Comparison of ENCODE assay signal across 14 cellular contexts in the genomic region with DNA sequence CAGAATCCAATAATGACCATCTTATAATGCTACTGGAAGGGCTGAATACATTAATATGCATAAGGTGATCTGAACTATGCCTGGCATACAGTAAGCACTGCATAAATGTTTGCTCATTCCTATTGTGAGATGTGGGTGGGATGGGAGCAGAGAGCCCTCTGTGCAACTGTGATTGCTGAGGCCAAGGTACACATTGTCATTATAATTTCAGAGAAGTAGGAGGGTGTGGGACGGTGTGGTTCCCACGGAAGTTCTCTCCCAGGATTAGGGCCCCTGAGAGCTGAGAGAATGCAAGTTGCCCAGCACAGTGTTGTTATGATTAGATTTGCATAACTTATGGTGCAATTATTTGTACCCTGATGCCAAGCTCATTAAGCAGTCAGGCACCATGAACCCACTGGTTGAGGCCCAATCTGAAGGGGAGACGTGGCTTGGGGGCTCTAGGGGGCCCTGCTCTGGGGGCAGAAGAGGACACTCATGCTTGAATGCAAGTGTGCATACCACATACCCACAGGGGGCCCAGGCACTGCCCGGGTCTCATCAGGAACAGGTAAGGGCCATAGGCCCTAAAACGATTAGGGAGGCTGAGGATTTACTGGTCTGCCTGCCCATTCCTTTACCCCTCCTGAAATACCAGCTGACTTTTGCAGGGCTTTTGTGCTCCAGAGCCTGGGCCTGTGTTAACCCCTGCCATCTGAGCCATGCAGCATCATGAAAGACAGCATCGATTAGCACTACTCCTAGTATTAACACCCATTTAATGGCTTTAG.
DNase-seq lines count a peak whose midpoint lies in the region; ATAC-seq, FAIRE-seq and TF ChIP-seq lines count a peak whose summit lies in the region.
"Had no signal": no experiment of that assay in that cellular context is flagged by ENCODE, and none has a peak within 500 bp of the region (broad histone marks: within the 10 kb centered on the region; RNA-seq: fewer than 3 reads in every experiment).

No MANE protein-coding gene starts in this region.

- H3K27me3 ChIP-seq in H7 (ENCODE audit: control insufficient read depth, insufficient read depth, low read length) (no peaks in the 10 kb centered on the region), suprapubic skin (no peaks in the 10 kb centered on the region), ovary (no peaks in the 10 kb centered on the region)

- H3K9me3 ChIP-seq in suprapubic skin (no peaks in the 10 kb centered on the region), ovary (no peaks in the 10 kb centered on the region)

- DNase-seq in H7 (peak; percentile 70), NCI-H526 treated with DMSO at 0.1 percent for 48 hours (lab: John Stamatoyannopoulos, UW) (peak; percentile 23), left colon (no peak), urothelium cell line (ENCODE audit: low spot score) (no peak), suprapubic skin (ENCODE audit: low spot score in 2 of 2) (no peak), ovary (no peak)
- no peak for DNase-seq in stimulated activated naive CD8-positive, alpha-beta T cell treated with anti-CD3 and anti-CD28 coated beads, Interleukin-15, Interleukin-2, amounts not matched to agents 100 U/mL and 50 U/mL, for 24 hours
- DNase-seq: ACHN; CD4-positive, alpha-beta T cell; DMS79 treated with DMSO at 0.1 percent for 48 hours; GF-D8; GOT3; H9 had no signal

- H3K36me3 ChIP-seq in H7 (replicated peaks; ENCODE audit: control insufficient read depth, insufficient read depth, low read length), result no peaks in the 10 kb centered on the region
- H3K36me3 ChIP-seq in suprapubic skin, result no peaks in the 10 kb centered on the region
- H3K36me3 ChIP-seq in ovary, result no peaks in the 10 kb centered on the region

- peak; percentile 90 for ATAC-seq in left colon
- no peak for ATAC-seq in stimulated activated naive CD8-positive, alpha-beta T cell treated with anti-CD3 and anti-CD28 coated beads, Interleukin-15, Interleukin-2, amounts not matched to agents 100 U/mL and 50 U/mL, for 24 hours

- H3K4me1 ChIP-seq in suprapubic skin, result peaks cover 12% of the 10 kb centered on the region
- no peaks in the 10 kb centered on the region for H3K4me1 ChIP-seq in ovary (ENCODE audit: insufficient read depth)

- no peak for TF ChIP-seq EP300 in suprapubic skin (IDR thresholded peaks at IDR 0.05)
- TF ChIP-seq EP300 in ovary (IDR thresholded peaks at IDR 0.05), result no peak

- intact Hi-C loops in left colon (cut with DNase I, micrococcal nuclease) (no loop called here), ovary (cut with DNase I) (no loop called here)

- no peak for TF ChIP-seq CTCF in suprapubic skin (IDR thresholded peaks at IDR 0.05)
- TF ChIP-seq CTCF in ovary (IDR thresholded peaks at IDR 0.05), result no peak

- peak; percentile 52 for FAIRE-seq in urothelium cell line (lab: Jason Lieb, UNC)
- FAIRE-seq: A204.1 had no signal

- H3K4me3 ChIP-seq in H7 (ENCODE audit: insufficient read depth, low read depth, low read length), result no peak overlapping the region
- no peak overlapping the region for H3K4me3 ChIP-seq in suprapubic skin
- no peak overlapping the region for H3K4me3 ChIP-seq in ovary

- H3K27ac ChIP-seq in suprapubic skin, result no peak overlapping the region
- H3K27ac ChIP-seq in ovary, result no peak overlapping the region

- no peak for TF ChIP-seq POLR2A in suprapubic skin (IDR thresholded peaks at IDR 0.05)
- no peak for TF ChIP-seq POLR2A in ovary (IDR thresholded peaks at IDR 0.05)

- WGBS in suprapubic skin, result 67% methylated on average over 5 of the region's 6 CpGs
- WGBS in ovary, 3 donors, result 81 to 90% (median 82%) methylated on average over 6 of the region's 6 CpGs

Comparison
In these comparisons a context has a peak if more than half of its experiments do, and no peak if none do; other contexts are left out.
1. DNase-seq: peak in H7 (single experiment) and NCI-H526 treated with DMSO at 0.1 percent for 48 hours (single experiment); none in left colon (0 of 2), urothelium cell line (single experiment), stimulated activated naive CD8-positive, alpha-beta T cell treated with anti-CD3 and anti-CD28 coated beads, Interleukin-15, Interleukin-2, amounts not matched to agents 100 U/mL and 50 U/mL, for 24 hours (single experiment), suprapubic skin (0 of 2) and ovary (0 of 5).